ENCODE assay signal across 13 cellular contexts in genomic region chr5:114418546-114419388, GRCh38. TPM values are rescaled to one million over a fixed set of nuclear protein-coding genes. Genes with fewer than 3 reads are reported as not detected.
A peak's percentile ranks its signal among the peaks of the same experiment; 100 is the strongest.
DNase-seq lines count a peak whose midpoint lies in the region; ATAC-seq and TF ChIP-seq lines count a peak whose summit lies in the region.
"Had no signal": no experiment of that assay in that cellular context is flagged by ENCODE, and none has a peak within 500 bp of the region (broad histone marks: within the 10 kb centered on the region; RNA-seq: fewer than 3 reads in every experiment).

No MANE protein-coding gene starts in this region.

- POLR2A ChIA-PET in PC-3 (lab: Charles Lee; ENCODE audit: unreplicated experiment): no interaction called here
- POLR2A ChIA-PET in A673 (lab: Charles Lee; ENCODE audit: low non-redundant PET): no interaction called here

- H3K79me2 ChIP-seq in PC-3 (ENCODE audit: low read length): no peaks in the 10 kb centered on the region

- CTCF ChIA-PET in PC-3 (lab: Charles Lee) (no interaction called here), A673 (lab: Charles Lee) (no interaction called here)

- H3K4me2 ChIP-seq in PC-3 (ENCODE audit: low read length): no peak overlapping the region

- TF ChIP-seq CTCF in GM12864 (IDR thresholded peaks at IDR 0.05; ENCODE audit: low read depth, low read length, missing control alignments) (no peak), PC-3 (conservative IDR thresholded peaks at IDR 0.05; ENCODE audit: low read depth, low read length) (no peak), A673 (conservative IDR thresholded peaks at IDR 0.05; ENCODE audit: low read depth, low read length) (no peak)

- H3K27me3 ChIP-seq in PC-3 (ENCODE audit: low read length) (no peaks in the 10 kb centered on the region), A673 (replicated peaks; ENCODE audit: insufficient read depth, low read depth, low read length, poor library complexity) (no peaks in the 10 kb centered on the region)

- no peaks in the 10 kb centered on the region for H4K20me1 ChIP-seq in PC-3 (ENCODE audit: low read length)

- ATAC-seq in GM21367 (IDR thresholded peaks at IDR 0.05; ENCODE audit: unreplicated experiment): peak; percentile 96
- ATAC-seq in HG03097 (IDR thresholded peaks at IDR 0.05; ENCODE audit: low FRiP score, unreplicated experiment): peak; percentile 96
- ATAC-seq in PC-3: no peak
- ATAC-seq: right cardiac atrium; stimulated activated naive CD8-positive, alpha-beta T cell treated with anti-CD3 and anti-CD28 coated beads, Interleukin-15, amount 100 ng/mL, for 72 hours had no signal

- peaks cover 13% of the 10 kb centered on the region for H3K4me1 ChIP-seq in PC-3 (ENCODE audit: insufficient read depth, low read length)
- no peaks in the 10 kb centered on the region for H3K4me1 ChIP-seq in A673 (ENCODE audit: insufficient read depth, low read length, poor library complexity, severe bottlenecking)

- H3K36me3 ChIP-seq in PC-3 (ENCODE audit: low read depth, low read length) (no peaks in the 10 kb centered on the region), A673 (ENCODE audit: insufficient read depth, low read length, poor library complexity, severe bottlenecking) (no peaks in the 10 kb centered on the region)
- H3K36me3 ChIP-seq: left ventricle myocardium inferior had no signal

- H3F3A ChIP-seq in PC-3 (ENCODE audit: low read length, unreplicated experiment): no peaks in the 10 kb centered on the region

- H3K9ac ChIP-seq in PC-3 (ENCODE audit: low read length): no peak overlapping the region

- peak; percentile 22 for DNase-seq in GM12864 (ENCODE audit: low read depth)
- peak; percentile 3 for DNase-seq in OCI-M1 (lab: John Stamatoyannopoulos, UW)
- no peak for DNase-seq in middle frontal gyrus (ENCODE audit: extremely low spot score, low spot score)
- no peak for DNase-seq in H4 (ENCODE audit: low spot score)
- DNase-seq in PC-3: no peak
- DNase-seq in A673 (ENCODE audit: low spot score): no peak
- DNase-seq: left ventricle myocardium inferior; right cardiac atrium; stimulated activated naive CD8-positive, alpha-beta T cell treated with anti-CD3 and anti-CD28 coated beads, Interleukin-15, amount 100 ng/mL, for 72 hours had no signal

- H3K27ac ChIP-seq in PC-3 (ENCODE audit: low read length): no peak overlapping the region
- H3K27ac ChIP-seq in A673 (ENCODE audit: low read depth, low read length, poor library complexity, severe bottlenecking): no peak overlapping the region
- H3K27ac ChIP-seq: epithelial cell of prostate, left ventricle myocardium inferior had no signal

- intact Hi-C loops in PC-3 (cut with micrococcal nuclease) (no loop called here), A673 (cut with micrococcal nuclease; ENCODE audit: unreplicated experiment) (no loop called here)

- H3K4me3 ChIP-seq in GM12864 (ENCODE audit: low read depth, low read length) (no peak overlapping the region), PC-3 (ENCODE audit: low read length) (no peak overlapping the region), A673 (ENCODE audit: low read depth, low read length, poor library complexity, severe bottlenecking) (no peak overlapping the region)
- H3K4me3 ChIP-seq: left ventricle myocardium inferior had no signal

- BruUV-seq in PC-3 (replicated peaks; lab: Mats Ljungman, UMichigan) (no TSS peak), A673 (replicated peaks; lab: Mats Ljungman, UMichigan) (no TSS peak)

- no peaks in the 10 kb centered on the region for H3K9me3 ChIP-seq in PC-3 (ENCODE audit: low read length)
- no peaks in the 10 kb centered on the region for H3K9me3 ChIP-seq in A673 (ENCODE audit: low read depth, low read length, poor library complexity, severe bottlenecking)
- H3K9me3 ChIP-seq: left ventricle myocardium inferior had no signal

- H3K9me2 ChIP-seq in PC-3 (replicated peaks; ENCODE audit: low read length): no peaks in the 10 kb centered on the region

- H2AFZ ChIP-seq in PC-3 (ENCODE audit: low read length): no peak overlapping the region

RNA-seq across cellular contexts. Expression of gene KCNN2, which starts 56.9 kb away (rescaled TPM):
- 0.31 and 0.55 TPM in 2 replicates for total RNA-seq in H4 (2014; rRNA removed; shearing (Covaris generic))
- total RNA-seq in PC-3 (2014; rRNA removed) (0.07 TPM in 1 of 2 replicates, not detected in the other), A673 (2021) (0.17 and 0.28 TPM in 2 replicates)
- total RNA-seq: NCI-H460 had no signal

Comparison
In these comparisons a context has a peak if more than half of its experiments do, and no peak if none do; other contexts are left out.
1. DNase-seq: peak in GM12864 (single experiment) and OCI-M1 (single experiment); none in middle frontal gyrus (single experiment), H4 (single experiment), PC-3 (single experiment) and A673 (single experiment).